ENCODE assay signal across 1 cellular context in the genomic region with DNA sequence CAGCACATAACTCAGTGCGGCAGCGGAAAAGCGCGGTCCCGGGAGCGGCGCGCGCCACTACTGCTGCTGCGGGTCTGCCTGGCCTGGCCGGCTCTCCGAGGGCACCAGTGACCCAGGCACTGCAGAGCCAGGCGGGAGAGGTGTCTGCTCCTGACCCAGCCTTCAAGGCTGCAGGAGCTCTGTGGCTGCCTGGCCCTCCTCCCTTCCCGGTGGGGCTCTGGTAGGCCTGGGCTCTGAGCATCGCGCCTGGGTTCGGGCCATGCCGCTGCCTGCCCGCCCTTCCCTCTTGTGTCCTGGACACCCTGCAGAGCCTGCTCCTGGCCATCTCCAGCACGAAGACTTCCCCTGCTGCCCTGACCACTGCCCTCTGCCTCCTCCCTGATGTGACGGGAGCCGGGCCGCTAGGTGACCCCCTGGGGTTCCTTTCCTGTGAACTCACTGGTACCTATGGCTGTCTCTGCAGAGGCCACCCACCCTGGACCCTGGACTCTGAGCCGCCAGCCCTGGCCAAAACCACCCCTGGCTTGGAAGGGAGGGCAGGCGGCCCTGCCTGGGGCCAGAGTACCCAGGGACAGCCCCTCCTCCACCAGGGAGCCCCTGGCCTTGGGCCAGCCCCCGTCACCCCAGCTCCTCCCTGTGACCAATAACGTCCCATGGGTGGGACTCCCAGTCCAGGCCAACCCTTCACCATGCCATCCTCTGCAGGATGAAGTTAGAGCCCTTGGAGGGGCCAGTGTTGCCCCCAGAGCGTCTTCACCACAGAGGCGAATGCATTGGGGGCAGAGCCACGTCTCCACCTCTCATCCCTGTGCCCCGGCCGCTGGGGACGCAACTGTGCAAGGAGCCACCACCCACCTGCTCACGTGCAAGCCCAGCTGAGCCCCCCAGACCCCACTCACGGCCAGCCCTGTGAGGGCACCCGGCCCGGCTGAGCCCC.
TF ChIP-seq lines count a peak whose summit lies in the region.

No MANE protein-coding gene starts in this region.

TF ChIP-seq in HepG2, 621 proteins besides CTCF, POLR2A, EP300 and RAD21 (continued from another document and continues in another):
- TF ChIP-seq, protein P1, sequence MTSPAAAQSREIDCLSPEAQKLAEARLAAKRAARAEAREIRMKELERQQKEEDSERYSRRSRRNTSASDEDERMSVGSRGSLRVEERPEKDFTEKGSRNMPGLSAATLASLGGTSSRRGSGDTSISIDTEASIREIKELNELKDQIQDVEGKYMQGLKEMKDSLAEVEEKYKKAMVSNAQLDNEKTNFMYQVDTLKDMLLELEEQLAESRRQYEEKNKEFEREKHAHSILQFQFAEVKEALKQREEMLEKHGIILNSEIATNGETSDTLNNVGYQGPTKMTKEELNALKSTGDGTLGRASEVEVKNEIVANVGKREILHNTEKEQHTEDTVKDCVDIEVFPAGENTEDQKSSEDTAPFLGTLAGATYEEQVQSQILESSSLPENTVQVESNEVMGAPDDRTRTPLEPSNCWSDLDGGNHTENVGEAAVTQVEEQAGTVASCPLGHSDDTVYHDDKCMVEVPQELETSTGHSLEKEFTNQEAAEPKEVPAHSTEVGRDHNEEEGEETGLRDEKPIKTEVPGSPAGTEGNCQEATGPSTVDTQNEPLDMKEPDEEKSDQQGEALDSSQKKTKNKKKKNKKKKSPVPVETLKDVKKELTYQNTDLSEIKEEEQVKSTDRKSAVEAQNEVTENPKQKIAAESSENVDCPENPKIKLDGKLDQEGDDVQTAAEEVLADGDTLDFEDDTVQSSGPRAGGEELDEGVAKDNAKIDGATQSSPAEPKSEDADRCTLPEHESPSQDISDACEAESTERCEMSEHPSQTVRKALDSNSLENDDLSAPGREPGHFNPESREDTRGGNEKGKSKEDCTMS (CRISPR knock-in tag; conservative IDR thresholded peaks at IDR 0.05), result no peak
- TF ChIP-seq HNRNPUL1 (IDR thresholded peaks at IDR 0.05; ENCODE audit: low read depth, low read length) (no peak), MTA3 (CRISPR knock-in tag; IDR thresholded peaks at IDR 0.05) (no peak), U2AF2 (IDR thresholded peaks at IDR 0.05; ENCODE audit: low read depth, low read length) (no peak), SIN3A (IDR thresholded peaks at IDR 0.05; ENCODE audit: borderline replicate concordance, low read depth, low read length) (0 out of 2 replicates have a peak, but pooled peaks have one; percentile 35), ZNF569 (CRISPR knock-in tag; IDR thresholded peaks at IDR 0.05; ENCODE audit: borderline replicate concordance) (no peak), ZFP41 (CRISPR knock-in tag; IDR thresholded peaks at IDR 0.05; ENCODE audit: borderline replicate concordance) (peak; percentile 47; the same call in 1 of the 2 replicates), MBD4 (IDR thresholded peaks at IDR 0.05; ENCODE audit: borderline replicate concordance, low read length) (no peak), PITX1 (CRISPR knock-in tag; IDR thresholded peaks at IDR 0.05) (peak; percentile 39; the same call in 1 of the 2 replicates), ZSCAN9 (CRISPR knock-in tag; IDR thresholded peaks at IDR 0.05; ENCODE audit: borderline replicate concordance) (no peak), ESRRA (CRISPR knock-in tag; IDR thresholded peaks at IDR 0.05; ENCODE audit: low read depth) (peak; percentile 93), GATAD2A (CRISPR knock-in tag; IDR thresholded peaks at IDR 0.05) (peak; percentile 74), NFE2L1 (CRISPR knock-in tag; IDR thresholded peaks at IDR 0.05; ENCODE audit: borderline replicate concordance) (no peak), ZNF746 (CRISPR knock-in tag; IDR thresholded peaks at IDR 0.05) (peak; percentile 99), NPAS2 (CRISPR knock-in tag; IDR thresholded peaks at IDR 0.05; ENCODE audit: borderline replicate concordance) (no peak), ZFP82 (CRISPR knock-in tag; IDR thresholded peaks at IDR 0.05; ENCODE audit: borderline replicate concordance) (no peak), ZNF644 (CRISPR knock-in tag; IDR thresholded peaks at IDR 0.05; ENCODE audit: low read depth) (peak; percentile 16; the same call in 1 of the 2 replicates), ZNF530 (CRISPR knock-in tag; IDR thresholded peaks at IDR 0.05; ENCODE audit: low read depth) (no peak), ZNF225 (CRISPR knock-in tag; IDR thresholded peaks at IDR 0.05) (peak; percentile 31; the same call in 1 of the 2 replicates), NR2F1 (CRISPR knock-in tag; IDR thresholded peaks at IDR 0.05) (no peak; a peak in 3 of 4 replicates), ZBTB8A (CRISPR knock-in tag; IDR thresholded peaks at IDR 0.05; ENCODE audit: borderline replicate concordance, low read depth) (no peak), CAMTA2 (CRISPR knock-in tag; IDR thresholded peaks at IDR 0.05; ENCODE audit: borderline replicate concordance) (peak; percentile 88; the same call in 1 of the 2 replicates), ZNF652 (CRISPR knock-in tag; IDR thresholded peaks at IDR 0.05; ENCODE audit: borderline replicate concordance, low read depth) (peak; percentile 51; the same call in 1 of the 2 replicates), SP1 (IDR thresholded peaks at IDR 0.05) (no peak), SP1 (CRISPR knock-in tag; IDR thresholded peaks at IDR 0.05) (no peak; the same call in 1 of the 2 replicates), CHCHD3 (CRISPR knock-in tag; IDR thresholded peaks at IDR 0.05) (0 out of 2 replicates have a peak, but pooled peaks have one; percentile 47), TRIM24 (CRISPR knock-in tag; IDR thresholded peaks at IDR 0.05) (no peak), RARG (CRISPR knock-in tag; IDR thresholded peaks at IDR 0.05; ENCODE audit: low read depth) (no peak)
- TF ChIP-seq, protein P2, sequence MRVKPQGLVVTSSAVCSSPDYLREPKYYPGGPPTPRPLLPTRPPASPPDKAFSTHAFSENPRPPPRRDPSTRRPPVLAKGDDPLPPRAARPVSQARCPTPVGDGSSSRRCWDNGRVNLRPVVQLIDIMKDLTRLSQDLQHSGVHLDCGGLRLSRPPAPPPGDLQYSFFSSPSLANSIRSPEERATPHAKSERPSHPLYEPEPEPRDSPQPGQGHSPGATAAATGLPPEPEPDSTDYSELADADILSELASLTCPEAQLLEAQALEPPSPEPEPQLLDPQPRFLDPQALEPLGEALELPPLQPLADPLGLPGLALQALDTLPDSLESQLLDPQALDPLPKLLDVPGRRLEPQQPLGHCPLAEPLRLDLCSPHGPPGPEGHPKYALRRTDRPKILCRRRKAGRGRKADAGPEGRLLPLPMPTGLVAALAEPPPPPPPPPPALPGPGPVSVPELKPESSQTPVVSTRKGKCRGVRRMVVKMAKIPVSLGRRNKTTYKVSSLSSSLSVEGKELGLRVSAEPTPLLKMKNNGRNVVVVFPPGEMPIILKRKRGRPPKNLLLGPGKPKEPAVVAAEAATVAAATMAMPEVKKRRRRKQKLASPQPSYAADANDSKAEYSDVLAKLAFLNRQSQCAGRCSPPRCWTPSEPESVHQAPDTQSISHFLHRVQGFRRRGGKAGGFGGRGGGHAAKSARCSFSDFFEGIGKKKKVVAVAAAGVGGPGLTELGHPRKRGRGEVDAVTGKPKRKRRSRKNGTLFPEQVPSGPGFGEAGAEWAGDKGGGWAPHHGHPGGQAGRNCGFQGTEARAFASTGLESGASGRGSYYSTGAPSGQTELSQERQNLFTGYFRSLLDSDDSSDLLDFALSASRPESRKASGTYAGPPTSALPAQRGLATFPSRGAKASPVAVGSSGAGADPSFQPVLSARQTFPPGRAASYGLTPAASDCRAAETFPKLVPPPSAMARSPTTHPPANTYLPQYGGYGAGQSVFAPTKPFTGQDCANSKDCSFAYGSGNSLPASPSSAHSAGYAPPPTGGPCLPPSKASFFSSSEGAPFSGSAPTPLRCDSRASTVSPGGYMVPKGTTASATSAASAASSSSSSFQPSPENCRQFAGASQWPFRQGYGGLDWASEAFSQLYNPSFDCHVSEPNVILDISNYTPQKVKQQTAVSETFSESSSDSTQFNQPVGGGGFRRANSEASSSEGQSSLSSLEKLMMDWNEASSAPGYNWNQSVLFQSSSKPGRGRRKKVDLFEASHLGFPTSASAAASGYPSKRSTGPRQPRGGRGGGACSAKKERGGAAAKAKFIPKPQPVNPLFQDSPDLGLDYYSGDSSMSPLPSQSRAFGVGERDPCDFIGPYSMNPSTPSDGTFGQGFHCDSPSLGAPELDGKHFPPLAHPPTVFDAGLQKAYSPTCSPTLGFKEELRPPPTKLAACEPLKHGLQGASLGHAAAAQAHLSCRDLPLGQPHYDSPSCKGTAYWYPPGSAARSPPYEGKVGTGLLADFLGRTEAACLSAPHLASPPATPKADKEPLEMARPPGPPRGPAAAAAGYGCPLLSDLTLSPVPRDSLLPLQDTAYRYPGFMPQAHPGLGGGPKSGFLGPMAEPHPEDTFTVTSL (CRISPR knock-in tag; IDR thresholded peaks at IDR 0.05; ENCODE audit: borderline replicate concordance), result no peak
- TF ChIP-seq, protein P3, sequence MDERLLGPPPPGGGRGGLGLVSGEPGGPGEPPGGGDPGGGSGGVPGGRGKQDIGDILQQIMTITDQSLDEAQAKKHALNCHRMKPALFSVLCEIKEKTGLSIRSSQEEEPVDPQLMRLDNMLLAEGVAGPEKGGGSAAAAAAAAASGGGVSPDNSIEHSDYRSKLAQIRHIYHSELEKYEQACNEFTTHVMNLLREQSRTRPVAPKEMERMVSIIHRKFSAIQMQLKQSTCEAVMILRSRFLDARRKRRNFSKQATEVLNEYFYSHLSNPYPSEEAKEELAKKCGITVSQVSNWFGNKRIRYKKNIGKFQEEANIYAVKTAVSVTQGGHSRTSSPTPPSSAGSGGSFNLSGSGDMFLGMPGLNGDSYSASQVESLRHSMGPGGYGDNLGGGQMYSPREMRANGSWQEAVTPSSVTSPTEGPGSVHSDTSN (CRISPR knock-in tag; IDR thresholded peaks at IDR 0.05), result no peak
- TF ChIP-seq, protein P4, sequence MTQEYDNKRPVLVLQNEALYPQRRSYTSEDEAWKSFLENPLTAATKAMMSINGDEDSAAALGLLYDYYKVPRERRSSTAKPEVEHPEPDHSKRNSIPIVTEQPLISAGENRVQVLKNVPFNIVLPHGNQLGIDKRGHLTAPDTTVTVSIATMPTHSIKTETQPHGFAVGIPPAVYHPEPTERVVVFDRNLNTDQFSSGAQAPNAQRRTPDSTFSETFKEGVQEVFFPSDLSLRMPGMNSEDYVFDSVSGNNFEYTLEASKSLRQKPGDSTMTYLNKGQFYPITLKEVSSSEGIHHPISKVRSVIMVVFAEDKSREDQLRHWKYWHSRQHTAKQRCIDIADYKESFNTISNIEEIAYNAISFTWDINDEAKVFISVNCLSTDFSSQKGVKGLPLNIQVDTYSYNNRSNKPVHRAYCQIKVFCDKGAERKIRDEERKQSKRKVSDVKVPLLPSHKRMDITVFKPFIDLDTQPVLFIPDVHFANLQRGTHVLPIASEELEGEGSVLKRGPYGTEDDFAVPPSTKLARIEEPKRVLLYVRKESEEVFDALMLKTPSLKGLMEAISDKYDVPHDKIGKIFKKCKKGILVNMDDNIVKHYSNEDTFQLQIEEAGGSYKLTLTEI (CRISPR knock-in tag; conservative IDR thresholded peaks at IDR 0.05), result no peak
- TF ChIP-seq, protein P5, sequence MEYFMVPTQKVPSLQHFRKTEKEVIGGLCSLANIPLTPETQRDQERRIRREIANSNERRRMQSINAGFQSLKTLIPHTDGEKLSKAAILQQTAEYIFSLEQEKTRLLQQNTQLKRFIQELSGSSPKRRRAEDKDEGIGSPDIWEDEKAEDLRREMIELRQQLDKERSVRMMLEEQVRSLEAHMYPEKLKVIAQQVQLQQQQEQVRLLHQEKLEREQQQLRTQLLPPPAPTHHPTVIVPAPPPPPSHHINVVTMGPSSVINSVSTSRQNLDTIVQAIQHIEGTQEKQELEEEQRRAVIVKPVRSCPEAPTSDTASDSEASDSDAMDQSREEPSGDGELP (IDR thresholded peaks at IDR 0.05; ENCODE audit: borderline replicate concordance, low read depth), result peak; percentile 44; the same call in 1 of the 2 replicates
- TF ChIP-seq, protein P6, sequence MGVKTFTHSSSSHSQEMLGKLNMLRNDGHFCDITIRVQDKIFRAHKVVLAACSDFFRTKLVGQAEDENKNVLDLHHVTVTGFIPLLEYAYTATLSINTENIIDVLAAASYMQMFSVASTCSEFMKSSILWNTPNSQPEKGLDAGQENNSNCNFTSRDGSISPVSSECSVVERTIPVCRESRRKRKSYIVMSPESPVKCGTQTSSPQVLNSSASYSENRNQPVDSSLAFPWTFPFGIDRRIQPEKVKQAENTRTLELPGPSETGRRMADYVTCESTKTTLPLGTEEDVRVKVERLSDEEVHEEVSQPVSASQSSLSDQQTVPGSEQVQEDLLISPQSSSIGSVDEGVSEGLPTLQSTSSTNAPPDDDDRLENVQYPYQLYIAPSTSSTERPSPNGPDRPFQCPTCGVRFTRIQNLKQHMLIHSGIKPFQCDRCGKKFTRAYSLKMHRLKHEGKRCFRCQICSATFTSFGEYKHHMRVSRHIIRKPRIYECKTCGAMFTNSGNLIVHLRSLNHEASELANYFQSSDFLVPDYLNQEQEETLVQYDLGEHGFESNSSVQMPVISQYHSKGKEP (CRISPR knock-in tag; IDR thresholded peaks at IDR 0.05), result no peak; the same call in 1 of the 2 replicates
- TF ChIP-seq, protein P7, sequence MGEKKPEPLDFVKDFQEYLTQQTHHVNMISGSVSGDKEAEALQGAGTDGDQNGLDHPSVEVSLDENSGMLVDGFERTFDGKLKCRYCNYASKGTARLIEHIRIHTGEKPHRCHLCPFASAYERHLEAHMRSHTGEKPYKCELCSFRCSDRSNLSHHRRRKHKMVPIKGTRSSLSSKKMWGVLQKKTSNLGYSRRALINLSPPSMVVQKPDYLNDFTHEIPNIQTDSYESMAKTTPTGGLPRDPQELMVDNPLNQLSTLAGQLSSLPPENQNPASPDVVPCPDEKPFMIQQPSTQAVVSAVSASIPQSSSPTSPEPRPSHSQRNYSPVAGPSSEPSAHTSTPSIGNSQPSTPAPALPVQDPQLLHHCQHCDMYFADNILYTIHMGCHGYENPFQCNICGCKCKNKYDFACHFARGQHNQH (CRISPR knock-in tag; IDR thresholded peaks at IDR 0.05), result peak; percentile 86
- TF ChIP-seq, protein P8, sequence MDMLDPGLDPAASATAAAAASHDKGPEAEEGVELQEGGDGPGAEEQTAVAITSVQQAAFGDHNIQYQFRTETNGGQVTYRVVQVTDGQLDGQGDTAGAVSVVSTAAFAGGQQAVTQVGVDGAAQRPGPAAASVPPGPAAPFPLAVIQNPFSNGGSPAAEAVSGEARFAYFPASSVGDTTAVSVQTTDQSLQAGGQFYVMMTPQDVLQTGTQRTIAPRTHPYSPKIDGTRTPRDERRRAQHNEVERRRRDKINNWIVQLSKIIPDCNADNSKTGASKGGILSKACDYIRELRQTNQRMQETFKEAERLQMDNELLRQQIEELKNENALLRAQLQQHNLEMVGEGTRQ (IDR thresholded peaks at IDR 0.05; ENCODE audit: low read depth, low read length), result no peak
- TF ChIP-seq, protein P8 (CRISPR knock-in tag; IDR thresholded peaks at IDR 0.05; ENCODE audit: borderline replicate concordance), result no peak; the same call in 1 of the 2 replicates
- TF ChIP-seq, protein P9, sequence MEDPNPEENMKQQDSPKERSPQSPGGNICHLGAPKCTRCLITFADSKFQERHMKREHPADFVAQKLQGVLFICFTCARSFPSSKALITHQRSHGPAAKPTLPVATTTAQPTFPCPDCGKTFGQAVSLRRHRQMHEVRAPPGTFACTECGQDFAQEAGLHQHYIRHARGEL (CRISPR knock-in tag; IDR thresholded peaks at IDR 0.05), result peak; percentile 49; the same call in 1 of the 2 replicates
